33 cellular contexts compared by ENCODE assay signal in the genomic region with DNA sequence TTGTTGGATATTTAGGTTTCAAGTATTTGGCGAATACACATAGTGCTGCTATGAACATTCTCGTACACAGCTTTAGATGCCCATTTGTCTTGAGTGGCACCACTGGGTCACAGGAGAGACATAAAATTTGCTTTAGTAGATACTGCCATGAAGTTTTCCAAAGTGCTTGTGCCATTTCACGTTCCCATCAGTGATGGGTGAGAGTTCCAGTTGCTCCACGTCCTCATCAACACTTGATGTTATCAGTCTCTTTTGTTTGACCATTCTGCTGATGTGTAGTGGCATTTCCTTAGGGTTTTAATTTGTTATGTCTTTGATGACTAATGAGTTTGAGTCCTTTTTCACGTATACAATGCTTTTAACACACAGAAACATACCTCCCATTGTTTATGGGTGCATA.
"Had no signal": no experiment of that assay in that cellular context is flagged by ENCODE, and none has a peak within 500 bp of the region (broad histone marks: within the 10 kb centered on the region; RNA-seq: fewer than 3 reads in every experiment).

No MANE protein-coding gene starts in this region.

- H3K4me3 ChIP-seq: adrenal gland, body of pancreas, breast epithelium had no signal

- H3K27ac ChIP-seq: adrenal gland, body of pancreas, brain microvascular endothelial cell, breast epithelium, VCaP had no signal

- DNase-seq: activated B cell treated with CpG ODN at 0.5 μM for 24 hours; activated CD4-positive, alpha-beta memory T cell treated with anti-CD3 and anti-CD28 coated beads for 36 hours; activated CD4-positive, alpha-beta T cell treated with anti-CD3 and anti-CD28 coated beads for 4 hours; activated CD4-positive, alpha-beta T cell treated with anti-CD3 and anti-CD28 coated beads, Interleukin-2, amount 10 ng/mL, durations not matched to agents 24 days and 14 days; activated CD4-positive, alpha-beta T cell treated with anti-CD3 and anti-CD28 coated beads, Interleukin-2, amount 50 U/mL, for 1 hour; activated CD4-positive, alpha-beta T cell treated with anti-CD3 and anti-CD28 coated beads, Interleukin-2, amount 50 U/mL, for 4 hours; activated CD4-positive, CD25-positive, alpha-beta regulatory T cell treated with anti-CD3 and anti-CD28 coated beads, Interleukin-2, amount 50 U/mL, for 72 hours; activated CD8-positive, alpha-beta memory T cell treated with anti-CD3 and anti-CD28 coated beads, Interleukin-2, amount 50 U/mL, for 4 hours; activated CD8-positive, alpha-beta T cell treated with anti-CD3 and anti-CD28 coated beads for 36 hours; activated effector memory CD4-positive, alpha-beta T cell treated with anti-CD3 and anti-CD28 coated beads, Interleukin-2, amount 50 U/mL, for 16 hours; activated gamma-delta T cell treated with Interleukin-2 at 50 U/mL for 16 hours; activated naive CD4-positive, alpha-beta T cell; activated naive CD4-positive, alpha-beta T cell treated with anti-CD3 and anti-CD28 coated beads for 36 hours; activated naive CD4-positive, alpha-beta T cell treated with anti-CD3 and anti-CD28 coated beads, Interleukin-2, amount 50 U/mL, for 16 hours; activated naive CD8-positive, alpha-beta T cell treated with anti-CD3 and anti-CD28 coated beads for 36 hours; activated T-cell treated with anti-CD3 and anti-CD28 coated beads for 4 hours; activated T-cell treated with anti-CD3 and anti-CD28 coated beads, Interleukin-2, amount 50 U/mL, for 1 hour; activated T-cell treated with anti-CD3 and anti-CD28 coated beads, Interleukin-2, amount 50 U/mL, for 4 hours; activated T-cell treated with anti-CD3 and anti-CD28 coated beads, Interleukin-2, amount 50 U/mL, for 72 hours; adrenal gland; amniotic stem cell; aorta; body of pancreas; brain microvascular endothelial cell; central memory CD4-positive, alpha-beta T cell; T-helper 2 cell; T-helper 9 cell had no signal

- ATAC-seq: activated CD8-positive, alpha-beta T cell treated with anti-CD3 and anti-CD28 coated beads for 36 hours; activated naive CD4-positive, alpha-beta T cell treated with anti-CD3 and anti-CD28 coated beads, Interleukin-2, amount 50 U/mL, for 72 hours; activated T-cell treated with anti-CD3 and anti-CD28 coated beads, Interleukin-2, amount 50 U/mL, for 4 hours; activated T-cell treated with anti-CD3 and anti-CD28 coated beads, Interleukin-2, amount 50 U/mL, for 72 hours; activated T-helper 17 cell treated with anti-CD3 and anti-CD28 coated beads, Interleukin-2, amount 50 U/mL, for 72 hours; body of pancreas had no signal

- H3K27me3 ChIP-seq: adrenal gland, body of pancreas, brain microvascular endothelial cell, breast epithelium had no signal

- H3K36me3 ChIP-seq: adrenal gland, breast epithelium had no signal

- H3K9me3 ChIP-seq: adrenal gland, body of pancreas had no signal

- H3K4me1 ChIP-seq: adrenal gland, body of pancreas, breast epithelium had no signal

- FAIRE-seq: astrocyte, TTC549 had no signal
